Comparison of ENCODE assay signal across 1 cellular context in the genomic region with DNA sequence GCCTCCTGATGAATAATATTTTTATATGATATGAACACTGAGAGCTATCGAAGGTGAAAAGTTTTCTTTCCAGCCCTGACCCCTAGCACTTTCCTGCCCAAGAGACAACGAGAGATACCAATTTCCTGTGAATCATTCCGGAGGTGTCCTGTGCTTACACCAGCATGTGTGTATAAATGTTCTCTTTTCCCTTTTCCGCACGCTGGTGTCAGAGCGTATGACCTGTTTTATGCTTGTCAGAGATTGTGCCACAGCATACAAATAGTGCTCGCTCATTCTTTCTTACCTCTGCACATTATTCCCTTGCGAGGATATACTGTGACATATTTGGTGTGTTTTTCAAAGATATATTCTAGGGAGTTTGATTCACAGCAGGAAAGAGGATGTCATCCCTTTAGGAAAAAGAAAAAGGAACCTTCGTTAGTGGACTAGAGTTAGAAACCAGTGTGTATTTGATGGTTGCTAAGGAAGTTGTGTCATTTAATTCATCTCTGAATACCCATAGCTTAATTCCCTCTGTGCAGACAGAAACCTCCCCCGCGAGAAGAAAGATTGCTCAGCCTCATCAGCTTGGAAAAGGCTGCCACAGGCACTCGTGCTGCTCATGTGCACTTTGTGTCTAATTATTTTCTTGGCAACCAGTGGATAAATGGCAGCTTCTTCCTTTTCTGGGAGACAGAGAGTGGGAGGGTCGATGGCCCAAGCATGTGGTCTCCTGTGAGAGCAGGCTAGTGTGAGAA.
TF ChIP-seq lines count a peak whose summit lies in the region.

No MANE protein-coding gene starts in this region.

TF ChIP-seq in K562, 482 proteins besides CTCF, POLR2A, EP300 and RAD21 (continued from another document):
- TF ChIP-seq BHLHE40 (IDR thresholded peaks at IDR 0.05; ENCODE audit: low read length): peak; percentile 71; the same call in 1 of the 2 replicates
